Comparison of ENCODE assay signal across 1 cellular context in the genomic region with DNA sequence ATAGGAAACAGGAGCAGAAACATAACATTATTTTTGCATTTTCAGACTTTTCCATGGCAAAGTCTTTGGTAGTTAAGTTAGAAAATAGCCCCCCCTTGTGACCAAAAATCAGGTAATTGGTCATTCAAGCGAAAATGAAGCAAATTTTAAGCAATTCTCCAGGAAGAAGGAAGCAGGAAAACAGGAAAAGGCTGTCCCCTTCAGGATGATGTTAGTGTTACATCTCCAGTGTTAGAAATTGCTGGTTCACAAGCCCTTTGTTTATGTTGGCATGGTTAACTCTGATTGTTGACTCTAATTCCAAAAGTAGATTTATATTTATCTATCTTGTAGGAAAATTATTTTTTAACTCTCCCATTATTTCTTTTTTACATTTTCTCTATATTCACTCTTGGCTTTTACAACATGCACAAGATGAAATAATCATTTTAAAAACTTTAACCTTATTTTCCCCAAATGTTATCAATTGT.
TF ChIP-seq lines count a peak whose summit lies in the region.

No MANE protein-coding gene starts in this region.

TF ChIP-seq in HepG2, 621 proteins besides CTCF, POLR2A, EP300 and RAD21 (continued from another document and continues in another):
- TF ChIP-seq ZKSCAN5 (CRISPR knock-in tag; IDR thresholded peaks at IDR 0.05) (no peak), NFIB (CRISPR knock-in tag; IDR thresholded peaks at IDR 0.05; ENCODE audit: borderline replicate concordance) (no peak), MBNL3 (CRISPR knock-in tag; conservative IDR thresholded peaks at IDR 0.05) (no peak), ZNF501 (CRISPR knock-in tag; IDR thresholded peaks at IDR 0.05) (no peak), ZNF446 (CRISPR knock-in tag; IDR thresholded peaks at IDR 0.05) (no peak), MXD4 (CRISPR knock-in tag; IDR thresholded peaks at IDR 0.05) (no peak), ZNF331 (CRISPR knock-in tag; IDR thresholded peaks at IDR 0.05) (peak; percentile 54; the same call in 1 of the 2 replicates), ATM (IDR thresholded peaks at IDR 0.05; ENCODE audit: borderline replicate concordance) (no peak), HMG20A (CRISPR knock-in tag; IDR thresholded peaks at IDR 0.05; ENCODE audit: borderline replicate concordance) (0 out of 2 replicates have a peak, but pooled peaks have one; percentile 17), PITX1 (CRISPR knock-in tag; IDR thresholded peaks at IDR 0.05) (no peak), SMC3 (IDR thresholded peaks at IDR 0.05; ENCODE audit: low read length) (peak; percentile 90), ZNF256 (CRISPR knock-in tag; conservative IDR thresholded peaks at IDR 0.05) (no peak), ZNF34 (CRISPR knock-in tag; IDR thresholded peaks at IDR 0.05; ENCODE audit: borderline replicate concordance) (no peak), FOXA1 (IDR thresholded peaks at IDR 0.05) (no peak), FOXA1 (CRISPR knock-in tag; IDR thresholded peaks at IDR 0.05) (peak; percentile 42; the same call in 1 of the 2 replicates), PPARG (CRISPR knock-in tag; conservative IDR thresholded peaks at IDR 0.05) (peak; percentile 51; the same call in 1 of the 2 replicates), NFRKB (IDR thresholded peaks at IDR 0.05) (no peak), AHR (CRISPR knock-in tag; IDR thresholded peaks at IDR 0.05) (no peak), ZNF33B (CRISPR knock-in tag; IDR thresholded peaks at IDR 0.05) (no peak), FOXJ3 (CRISPR knock-in tag; IDR thresholded peaks at IDR 0.05; ENCODE audit: borderline replicate concordance) (0 out of 2 replicates have a peak, but pooled peaks have one; percentile 30), HOXA9 (CRISPR knock-in tag; IDR thresholded peaks at IDR 0.05; ENCODE audit: borderline replicate concordance) (no peak), YEATS2 (CRISPR knock-in tag; IDR thresholded peaks at IDR 0.05; ENCODE audit: borderline replicate concordance) (no peak), ZNF530 (CRISPR knock-in tag; IDR thresholded peaks at IDR 0.05; ENCODE audit: low read depth) (no peak), ZNF225 (CRISPR knock-in tag; IDR thresholded peaks at IDR 0.05) (no peak), ZNF230 (CRISPR knock-in tag; IDR thresholded peaks at IDR 0.05) (no peak), SP5 (CRISPR knock-in tag; IDR thresholded peaks at IDR 0.05; ENCODE audit: borderline replicate concordance, low read depth) (no peak), YY1 (IDR thresholded peaks at IDR 0.05; ENCODE audit: insufficient read depth, insufficient replicate concordance, low read depth, low read length) (no peak), SMAD1 (CRISPR knock-in tag; IDR thresholded peaks at IDR 0.05; ENCODE audit: borderline replicate concordance, low read depth) (no peak), POLR2AphosphoS2 (IDR thresholded peaks at IDR 0.05; ENCODE audit: low read depth, low read length) (no peak), ZBTB20 (CRISPR knock-in tag; IDR thresholded peaks at IDR 0.05; ENCODE audit: borderline replicate concordance, low read depth) (no peak), ZNF703 (CRISPR knock-in tag; IDR thresholded peaks at IDR 0.05; ENCODE audit: borderline replicate concordance) (no peak), CBX5 (CRISPR knock-in tag; IDR thresholded peaks at IDR 0.05; ENCODE audit: borderline replicate concordance) (no peak), MIER2 (CRISPR knock-in tag; IDR thresholded peaks at IDR 0.05) (0 out of 2 replicates have a peak, but pooled peaks have one; percentile 28), CAMTA2 (CRISPR knock-in tag; IDR thresholded peaks at IDR 0.05; ENCODE audit: borderline replicate concordance) (no peak), MZF1 (CRISPR knock-in tag; IDR thresholded peaks at IDR 0.05; ENCODE audit: borderline replicate concordance) (no peak), JUN (CRISPR knock-in tag; IDR thresholded peaks at IDR 0.05) (no peak), RFX5 (IDR thresholded peaks at IDR 0.05; ENCODE audit: low read depth, low read length) (no peak), SOX13 (IDR thresholded peaks at IDR 0.05) (no peak), SOX13 (CRISPR knock-in tag; conservative IDR thresholded peaks at IDR 0.05 in 1 of 2, IDR thresholded peaks at IDR 0.05 in 1 of 2) (peak in 1 of 2 experiments; percentile 18; a peak in 1 of 4 replicates), KAT8 (CRISPR knock-in tag; IDR thresholded peaks at IDR 0.05) (no peak), TSC22D2 (CRISPR knock-in tag; IDR thresholded peaks at IDR 0.05; ENCODE audit: borderline replicate concordance) (no peak), ATAD3A (CRISPR knock-in tag; IDR thresholded peaks at IDR 0.05) (no peak), SRSF9 (IDR thresholded peaks at IDR 0.05; ENCODE audit: borderline replicate concordance, insufficient read depth, low read depth, low read length, poor library complexity, severe bottlenecking) (no peak), ZNF780A (CRISPR knock-in tag; IDR thresholded peaks at IDR 0.05) (no peak), ZNF430 (CRISPR knock-in tag; IDR thresholded peaks at IDR 0.05) (no peak), NFKB2 (CRISPR knock-in tag; IDR thresholded peaks at IDR 0.05; ENCODE audit: borderline replicate concordance) (no peak)
- TF ChIP-seq, protein P1, sequence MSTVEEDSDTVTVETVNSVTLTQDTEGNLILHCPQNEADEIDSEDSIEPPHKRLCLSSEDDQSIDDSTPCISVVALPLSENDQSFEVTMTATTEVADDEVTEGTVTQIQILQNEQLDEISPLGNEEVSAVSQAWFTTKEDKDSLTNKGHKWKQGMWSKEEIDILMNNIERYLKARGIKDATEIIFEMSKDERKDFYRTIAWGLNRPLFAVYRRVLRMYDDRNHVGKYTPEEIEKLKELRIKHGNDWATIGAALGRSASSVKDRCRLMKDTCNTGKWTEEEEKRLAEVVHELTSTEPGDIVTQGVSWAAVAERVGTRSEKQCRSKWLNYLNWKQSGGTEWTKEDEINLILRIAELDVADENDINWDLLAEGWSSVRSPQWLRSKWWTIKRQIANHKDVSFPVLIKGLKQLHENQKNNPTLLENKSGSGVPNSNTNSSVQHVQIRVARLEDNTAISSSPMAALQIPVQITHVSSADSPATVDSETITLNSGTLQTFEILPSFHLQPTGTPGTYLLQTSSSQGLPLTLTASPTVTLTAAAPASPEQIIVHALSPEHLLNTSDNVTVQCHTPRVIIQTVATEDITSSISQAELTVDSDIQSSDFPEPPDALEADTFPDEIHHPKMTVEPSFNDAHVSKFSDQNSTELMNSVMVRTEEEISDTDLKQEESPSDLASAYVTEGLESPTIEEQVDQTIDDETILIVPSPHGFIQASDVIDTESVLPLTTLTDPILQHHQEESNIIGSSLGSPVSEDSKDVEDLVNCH (CRISPR knock-in tag; IDR thresholded peaks at IDR 0.05) = no peak
- TF ChIP-seq, protein P2, sequence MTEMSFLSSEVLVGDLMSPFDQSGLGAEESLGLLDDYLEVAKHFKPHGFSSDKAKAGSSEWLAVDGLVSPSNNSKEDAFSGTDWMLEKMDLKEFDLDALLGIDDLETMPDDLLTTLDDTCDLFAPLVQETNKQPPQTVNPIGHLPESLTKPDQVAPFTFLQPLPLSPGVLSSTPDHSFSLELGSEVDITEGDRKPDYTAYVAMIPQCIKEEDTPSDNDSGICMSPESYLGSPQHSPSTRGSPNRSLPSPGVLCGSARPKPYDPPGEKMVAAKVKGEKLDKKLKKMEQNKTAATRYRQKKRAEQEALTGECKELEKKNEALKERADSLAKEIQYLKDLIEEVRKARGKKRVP (CRISPR knock-in tag; IDR thresholded peaks at IDR 0.05) = no peak
- TF ChIP-seq, protein P3, sequence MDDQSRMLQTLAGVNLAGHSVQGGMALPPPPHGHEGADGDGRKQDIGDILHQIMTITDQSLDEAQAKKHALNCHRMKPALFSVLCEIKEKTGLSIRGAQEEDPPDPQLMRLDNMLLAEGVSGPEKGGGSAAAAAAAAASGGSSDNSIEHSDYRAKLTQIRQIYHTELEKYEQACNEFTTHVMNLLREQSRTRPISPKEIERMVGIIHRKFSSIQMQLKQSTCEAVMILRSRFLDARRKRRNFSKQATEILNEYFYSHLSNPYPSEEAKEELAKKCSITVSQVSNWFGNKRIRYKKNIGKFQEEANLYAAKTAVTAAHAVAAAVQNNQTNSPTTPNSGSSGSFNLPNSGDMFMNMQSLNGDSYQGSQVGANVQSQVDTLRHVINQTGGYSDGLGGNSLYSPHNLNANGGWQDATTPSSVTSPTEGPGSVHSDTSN (CRISPR knock-in tag; IDR thresholded peaks at IDR 0.05; ENCODE audit: borderline replicate concordance) = no peak
- TF ChIP-seq, protein P4, sequence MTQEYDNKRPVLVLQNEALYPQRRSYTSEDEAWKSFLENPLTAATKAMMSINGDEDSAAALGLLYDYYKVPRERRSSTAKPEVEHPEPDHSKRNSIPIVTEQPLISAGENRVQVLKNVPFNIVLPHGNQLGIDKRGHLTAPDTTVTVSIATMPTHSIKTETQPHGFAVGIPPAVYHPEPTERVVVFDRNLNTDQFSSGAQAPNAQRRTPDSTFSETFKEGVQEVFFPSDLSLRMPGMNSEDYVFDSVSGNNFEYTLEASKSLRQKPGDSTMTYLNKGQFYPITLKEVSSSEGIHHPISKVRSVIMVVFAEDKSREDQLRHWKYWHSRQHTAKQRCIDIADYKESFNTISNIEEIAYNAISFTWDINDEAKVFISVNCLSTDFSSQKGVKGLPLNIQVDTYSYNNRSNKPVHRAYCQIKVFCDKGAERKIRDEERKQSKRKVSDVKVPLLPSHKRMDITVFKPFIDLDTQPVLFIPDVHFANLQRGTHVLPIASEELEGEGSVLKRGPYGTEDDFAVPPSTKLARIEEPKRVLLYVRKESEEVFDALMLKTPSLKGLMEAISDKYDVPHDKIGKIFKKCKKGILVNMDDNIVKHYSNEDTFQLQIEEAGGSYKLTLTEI (CRISPR knock-in tag; conservative IDR thresholded peaks at IDR 0.05) = no peak
- TF ChIP-seq, protein P5, sequence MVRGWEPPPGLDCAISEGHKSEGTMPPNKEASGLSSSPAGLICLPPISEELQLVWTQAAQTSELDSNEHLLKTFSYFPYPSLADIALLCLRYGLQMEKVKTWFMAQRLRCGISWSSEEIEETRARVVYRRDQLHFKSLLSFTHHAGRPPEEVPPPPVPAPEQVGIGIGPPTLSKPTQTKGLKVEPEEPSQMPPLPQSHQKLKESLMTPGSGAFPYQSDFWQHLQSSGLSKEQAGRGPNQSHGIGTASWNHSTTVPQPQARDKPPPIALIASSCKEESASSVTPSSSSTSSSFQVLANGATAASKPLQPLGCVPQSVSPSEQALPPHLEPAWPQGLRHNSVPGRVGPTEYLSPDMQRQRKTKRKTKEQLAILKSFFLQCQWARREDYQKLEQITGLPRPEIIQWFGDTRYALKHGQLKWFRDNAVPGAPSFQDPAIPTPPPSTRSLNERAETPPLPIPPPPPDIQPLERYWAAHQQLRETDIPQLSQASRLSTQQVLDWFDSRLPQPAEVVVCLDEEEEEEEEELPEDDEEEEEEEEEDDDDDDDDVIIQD (CRISPR knock-in tag; IDR thresholded peaks at IDR 0.05; ENCODE audit: low read depth) = peak; percentile 67; the same call in 1 of the 2 replicates
- TF ChIP-seq, protein P6, sequence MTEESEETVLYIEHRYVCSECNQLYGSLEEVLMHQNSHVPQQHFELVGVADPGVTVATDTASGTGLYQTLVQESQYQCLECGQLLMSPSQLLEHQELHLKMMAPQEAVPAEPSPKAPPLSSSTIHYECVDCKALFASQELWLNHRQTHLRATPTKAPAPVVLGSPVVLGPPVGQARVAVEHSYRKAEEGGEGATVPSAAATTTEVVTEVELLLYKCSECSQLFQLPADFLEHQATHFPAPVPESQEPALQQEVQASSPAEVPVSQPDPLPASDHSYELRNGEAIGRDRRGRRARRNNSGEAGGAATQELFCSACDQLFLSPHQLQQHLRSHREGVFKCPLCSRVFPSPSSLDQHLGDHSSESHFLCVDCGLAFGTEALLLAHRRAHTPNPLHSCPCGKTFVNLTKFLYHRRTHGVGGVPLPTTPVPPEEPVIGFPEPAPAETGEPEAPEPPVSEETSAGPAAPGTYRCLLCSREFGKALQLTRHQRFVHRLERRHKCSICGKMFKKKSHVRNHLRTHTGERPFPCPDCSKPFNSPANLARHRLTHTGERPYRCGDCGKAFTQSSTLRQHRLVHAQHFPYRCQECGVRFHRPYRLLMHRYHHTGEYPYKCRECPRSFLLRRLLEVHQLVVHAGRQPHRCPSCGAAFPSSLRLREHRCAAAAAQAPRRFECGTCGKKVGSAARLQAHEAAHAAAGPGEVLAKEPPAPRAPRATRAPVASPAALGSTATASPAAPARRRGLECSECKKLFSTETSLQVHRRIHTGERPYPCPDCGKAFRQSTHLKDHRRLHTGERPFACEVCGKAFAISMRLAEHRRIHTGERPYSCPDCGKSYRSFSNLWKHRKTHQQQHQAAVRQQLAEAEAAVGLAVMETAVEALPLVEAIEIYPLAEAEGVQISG (CRISPR knock-in tag; IDR thresholded peaks at IDR 0.05) = no peak
- TF ChIP-seq, protein P7, sequence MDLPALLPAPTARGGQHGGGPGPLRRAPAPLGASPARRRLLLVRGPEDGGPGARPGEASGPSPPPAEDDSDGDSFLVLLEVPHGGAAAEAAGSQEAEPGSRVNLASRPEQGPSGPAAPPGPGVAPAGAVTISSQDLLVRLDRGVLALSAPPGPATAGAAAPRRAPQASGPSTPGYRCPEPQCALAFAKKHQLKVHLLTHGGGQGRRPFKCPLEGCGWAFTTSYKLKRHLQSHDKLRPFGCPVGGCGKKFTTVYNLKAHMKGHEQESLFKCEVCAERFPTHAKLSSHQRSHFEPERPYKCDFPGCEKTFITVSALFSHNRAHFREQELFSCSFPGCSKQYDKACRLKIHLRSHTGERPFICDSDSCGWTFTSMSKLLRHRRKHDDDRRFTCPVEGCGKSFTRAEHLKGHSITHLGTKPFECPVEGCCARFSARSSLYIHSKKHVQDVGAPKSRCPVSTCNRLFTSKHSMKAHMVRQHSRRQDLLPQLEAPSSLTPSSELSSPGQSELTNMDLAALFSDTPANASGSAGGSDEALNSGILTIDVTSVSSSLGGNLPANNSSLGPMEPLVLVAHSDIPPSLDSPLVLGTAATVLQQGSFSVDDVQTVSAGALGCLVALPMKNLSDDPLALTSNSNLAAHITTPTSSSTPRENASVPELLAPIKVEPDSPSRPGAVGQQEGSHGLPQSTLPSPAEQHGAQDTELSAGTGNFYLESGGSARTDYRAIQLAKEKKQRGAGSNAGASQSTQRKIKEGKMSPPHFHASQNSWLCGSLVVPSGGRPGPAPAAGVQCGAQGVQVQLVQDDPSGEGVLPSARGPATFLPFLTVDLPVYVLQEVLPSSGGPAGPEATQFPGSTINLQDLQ (CRISPR knock-in tag; IDR thresholded peaks at IDR 0.05) = no peak
- TF ChIP-seq, protein P8, sequence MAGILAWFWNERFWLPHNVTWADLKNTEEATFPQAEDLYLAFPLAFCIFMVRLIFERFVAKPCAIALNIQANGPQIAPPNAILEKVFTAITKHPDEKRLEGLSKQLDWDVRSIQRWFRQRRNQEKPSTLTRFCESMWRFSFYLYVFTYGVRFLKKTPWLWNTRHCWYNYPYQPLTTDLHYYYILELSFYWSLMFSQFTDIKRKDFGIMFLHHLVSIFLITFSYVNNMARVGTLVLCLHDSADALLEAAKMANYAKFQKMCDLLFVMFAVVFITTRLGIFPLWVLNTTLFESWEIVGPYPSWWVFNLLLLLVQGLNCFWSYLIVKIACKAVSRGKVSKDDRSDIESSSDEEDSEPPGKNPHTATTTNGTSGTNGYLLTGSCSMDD (CRISPR knock-in tag; IDR thresholded peaks at IDR 0.05) = no peak
- TF ChIP-seq, protein P9, sequence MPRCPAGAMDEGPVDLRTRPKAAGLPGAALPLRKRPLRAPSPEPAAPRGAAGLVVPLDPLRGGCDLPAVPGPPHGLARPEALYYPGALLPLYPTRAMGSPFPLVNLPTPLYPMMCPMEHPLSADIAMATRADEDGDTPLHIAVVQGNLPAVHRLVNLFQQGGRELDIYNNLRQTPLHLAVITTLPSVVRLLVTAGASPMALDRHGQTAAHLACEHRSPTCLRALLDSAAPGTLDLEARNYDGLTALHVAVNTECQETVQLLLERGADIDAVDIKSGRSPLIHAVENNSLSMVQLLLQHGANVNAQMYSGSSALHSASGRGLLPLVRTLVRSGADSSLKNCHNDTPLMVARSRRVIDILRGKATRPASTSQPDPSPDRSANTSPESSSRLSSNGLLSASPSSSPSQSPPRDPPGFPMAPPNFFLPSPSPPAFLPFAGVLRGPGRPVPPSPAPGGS (CRISPR knock-in tag; IDR thresholded peaks at IDR 0.05) = no peak
